8 cellular contexts compared by ENCODE assay signal in genomic region chr16:2560798-2561133, GRCh38. TPM values are rescaled to one million over a fixed set of nuclear protein-coding genes. Genes with fewer than 3 reads are reported as not detected.
DNase-seq lines count a peak whose midpoint lies in the region; ATAC-seq, FAIRE-seq and TF ChIP-seq lines count a peak whose summit lies in the region.
"Not testable (repeated sequence)": the region's sequence is repeated elsewhere in the genome, so short reads cannot be mapped to it uniquely, and the experiment has no call there.

No MANE protein-coding gene starts in this region.

- dilution Hi-C loops in endothelial cell of umbilical vein (cut with MboI; ENCODE audit: extremely low pct_ligation_motif_present, low sequenced_read_pairs), result not testable (repeated sequence)

- H3K27me3 ChIP-seq in endothelial cell of umbilical vein (ENCODE audit: control insufficient read depth in 2 of 2, insufficient read depth in 2 of 2, low read length in 2 of 2), result not testable (repeated sequence)

- peak; percentile 40 for ATAC-seq in GM18867 (IDR thresholded peaks at IDR 0.05; ENCODE audit: unreplicated experiment)
- peak; percentile 61 for ATAC-seq in HG02981 (IDR thresholded peaks at IDR 0.05; ENCODE audit: unreplicated experiment)
- ATAC-seq in activated T-helper 17 cell treated with anti-CD3 and anti-CD28 coated beads, Interleukin-2, amount 50 U/mL, for 72 hours (replicated peaks), result peak; percentile 97
- ATAC-seq in memory B cell (ENCODE audit: low read depth), result peak; percentile 72

- not testable (repeated sequence) for H3K79me2 ChIP-seq in endothelial cell of umbilical vein (ENCODE audit: control insufficient read depth, insufficient read depth, low read length)

- not testable (repeated sequence) for H3K36me3 Mint-ChIP-seq in activated T-helper 17 cell treated with anti-CD3 and anti-CD28 coated beads, Interleukin-2, amount 50 U/mL, for 72 hours (ENCODE audit: low read depth); memory B cell

- intact Hi-C loops in endothelial cell of umbilical vein (cut with micrococcal nuclease), result not testable (repeated sequence)

- FAIRE-seq in A204.1 (lab: Jason Lieb, UNC), result peak; percentile 9
- peak; percentile 99 for FAIRE-seq in endothelial cell of umbilical vein (lab: Jason Lieb, UNC)

- CTCF ChIA-PET in endothelial cell of umbilical vein (lab: Charles Lee), result not testable (repeated sequence)

- not testable (repeated sequence) for H4K20me1 ChIP-seq in endothelial cell of umbilical vein (replicated peaks; ENCODE audit: control insufficient read depth, extremely low read depth, insufficient read depth, low read length)

- TF ChIP-seq CTCF in endothelial cell of umbilical vein (IDR thresholded peaks at IDR 0.05; ENCODE audit: extremely low read depth in 1 of 2, insufficient read depth in 1 of 2, low read depth in 1 of 2, low read length in 2 of 2), result peak in 1 of 2 donors; percentile 14

- peak; percentile 18 for DNase-seq in T-helper 22 cell (ENCODE audit: low read depth)
- not testable (repeated sequence) for DNase-seq in endothelial cell of umbilical vein (ENCODE audit: low read depth, low spot score)
- DNase-seq in memory B cell (ENCODE audit: low spot score in 2 of 2), result peak; percentile 70 to 76
- peak; percentile 74 for DNase-seq in stimulated activated CD4-positive, alpha-beta T cell treated with anti-CD3 and anti-CD28 coated beads, Interleukin-1b, Interleukin-23, amount 100 ng/mL, for 48 hours

- H3K4me3 Mint-ChIP-seq in activated T-helper 17 cell treated with anti-CD3 and anti-CD28 coated beads, Interleukin-2, amount 50 U/mL, for 72 hours; memory B cell: not testable (repeated sequence)

- not testable (repeated sequence) for H3K9me3 Mint-ChIP-seq in activated T-helper 17 cell treated with anti-CD3 and anti-CD28 coated beads, Interleukin-2, amount 50 U/mL, for 72 hours; memory B cell

- H3K9me3 ChIP-seq in endothelial cell of umbilical vein (replicated peaks; ENCODE audit: control insufficient read depth, insufficient read depth, low read length), result not testable (repeated sequence)

- not testable (repeated sequence) for H2AFZ ChIP-seq in endothelial cell of umbilical vein (ENCODE audit: low read depth, low read length)

- not testable (repeated sequence) for TF ChIP-seq POLR2A in endothelial cell of umbilical vein (IDR thresholded peaks at IDR 0.05; ENCODE audit: low read depth, low read length)

- H3K27ac Mint-ChIP-seq in activated T-helper 17 cell treated with anti-CD3 and anti-CD28 coated beads, Interleukin-2, amount 50 U/mL, for 72 hours; memory B cell: not testable (repeated sequence)

- H3K27me3 Mint-ChIP-seq in activated T-helper 17 cell treated with anti-CD3 and anti-CD28 coated beads, Interleukin-2, amount 50 U/mL, for 72 hours; memory B cell: not testable (repeated sequence)

- not testable (repeated sequence) for H3K4me3 ChIP-seq in endothelial cell of umbilical vein (replicated peaks in 1 of 3; ENCODE audit: insufficient read depth in 1 of 3, low read depth in 1 of 3, low read length in 3 of 3)

- H3K9me1 ChIP-seq in endothelial cell of umbilical vein (replicated peaks; ENCODE audit: control insufficient read depth, extremely low read depth, insufficient read depth, low read length), result not testable (repeated sequence)

- BruUV-seq in endothelial cell of umbilical vein (replicated peaks; lab: Mats Ljungman, UMichigan), result not testable (repeated sequence)

- not testable (repeated sequence) for H3K4me2 ChIP-seq in endothelial cell of umbilical vein (ENCODE audit: insufficient read depth, low read length)

- H3K36me3 ChIP-seq in endothelial cell of umbilical vein (ENCODE audit: control insufficient read depth in 2 of 2, extremely low read depth in 1 of 2, insufficient read depth in 2 of 2, low read length in 2 of 2), result not testable (repeated sequence)

- H3K9ac ChIP-seq in endothelial cell of umbilical vein (replicated peaks; ENCODE audit: extremely low read depth, insufficient read depth, low read length), result not testable (repeated sequence)

- not testable (repeated sequence) for H3K4me1 Mint-ChIP-seq in activated T-helper 17 cell treated with anti-CD3 and anti-CD28 coated beads, Interleukin-2, amount 50 U/mL, for 72 hours; memory B cell

- POLR2A ChIA-PET in endothelial cell of umbilical vein (lab: Charles Lee), result not testable (repeated sequence)

- not testable (repeated sequence) for H3K4me1 ChIP-seq in endothelial cell of umbilical vein (ENCODE audit: control insufficient read depth, extremely low read depth, insufficient read depth, low read length)

- H3K27ac ChIP-seq in endothelial cell of umbilical vein (ENCODE audit: insufficient read depth, low read depth, low read length), result not testable (repeated sequence)

RNA-seq across cellular contexts. Expression of gene PDPK1, which starts 22.9 kb away (rescaled TPM):
- total RNA-seq in activated T-helper 17 cell treated with anti-CD3 and anti-CD28 coated beads, Interleukin-2, amount 50 U/mL, for 72 hours, result 10 to 100 TPM; 52.1 to 67.7 TPM
- 37.3 and 40.8 TPM in 2 replicates for total RNA-seq in endothelial cell of umbilical vein
- 19.9 and 22.4 TPM in 2 replicates for polyA plus RNA-seq in endothelial cell of umbilical vein
- 24.6 and 26.6 TPM in 2 replicates for polyA plus RNA-seq in endothelial cell of umbilical vein (2011; cell fraction: cytosol; rRNA removed)
- 43.3 and 47.2 TPM in 2 replicates for polyA plus RNA-seq in endothelial cell of umbilical vein (2011; cell fraction: nucleus; rRNA removed)
- 23.8 and 24.9 TPM in 2 replicates for polyA plus RNA-seq in endothelial cell of umbilical vein (2012)
- polyA minus RNA-seq in endothelial cell of umbilical vein, result 39.4 and 42.7 TPM in 2 replicates
- 17.0 TPM for polyA minus RNA-seq in endothelial cell of umbilical vein (2011; cell fraction: cytosol; rRNA and poly(A)+ RNA removed)
- 26.3 and 30.0 TPM in 2 replicates for polyA minus RNA-seq in endothelial cell of umbilical vein (2011; cell fraction: nucleus; rRNA and poly(A)+ RNA removed)

RNA-seq across cellular contexts. Expression of gene CEMP1, which starts 29.6 kb away (rescaled TPM):
- total RNA-seq in activated T-helper 17 cell treated with anti-CD3 and anti-CD28 coated beads, Interleukin-2, amount 50 U/mL, for 72 hours, result not detected
- total RNA-seq in endothelial cell of umbilical vein, result not detected in 2 replicates
- polyA plus RNA-seq in endothelial cell of umbilical vein, result not detected in 2 replicates
- polyA plus RNA-seq in endothelial cell of umbilical vein (2011; cell fraction: cytosol; rRNA removed), result not detected in 2 replicates
- polyA plus RNA-seq in endothelial cell of umbilical vein (2011; cell fraction: nucleus; rRNA removed), result not detected in 2 replicates
- 1.1 TPM in 1 of 2 replicates, not detected in the other for polyA plus RNA-seq in endothelial cell of umbilical vein (2012)
- polyA minus RNA-seq in endothelial cell of umbilical vein, result not detected in 2 replicates
- polyA minus RNA-seq in endothelial cell of umbilical vein (2011; cell fraction: cytosol; rRNA and poly(A)+ RNA removed), result not detected
- polyA minus RNA-seq in endothelial cell of umbilical vein (2011; cell fraction: nucleus; rRNA and poly(A)+ RNA removed), result not detected in 2 replicates

RNA-seq across cellular contexts. Expression of gene AMDHD2, which starts 40.6 kb away (rescaled TPM):
- 10 to 100 TPM; 39.6 to 54.5 TPM for total RNA-seq in activated T-helper 17 cell treated with anti-CD3 and anti-CD28 coated beads, Interleukin-2, amount 50 U/mL, for 72 hours
- 54.5 and 59.5 TPM in 2 replicates for total RNA-seq in endothelial cell of umbilical vein
- 39.4 and 58.2 TPM in 2 replicates for polyA plus RNA-seq in endothelial cell of umbilical vein
- 13.6 and 21.4 TPM in 2 replicates for polyA plus RNA-seq in endothelial cell of umbilical vein (2011; cell fraction: cytosol; rRNA removed)
- 188 and 225 TPM in 2 replicates for polyA plus RNA-seq in endothelial cell of umbilical vein (2011; cell fraction: nucleus; rRNA removed)
- polyA plus RNA-seq in endothelial cell of umbilical vein (2012), result 24.1 and 27.6 TPM in 2 replicates
- 22.5 and 34.3 TPM in 2 replicates for polyA minus RNA-seq in endothelial cell of umbilical vein
- 14.8 TPM for polyA minus RNA-seq in endothelial cell of umbilical vein (2011; cell fraction: cytosol; rRNA and poly(A)+ RNA removed)
- 46.0 and 79.6 TPM in 2 replicates for polyA minus RNA-seq in endothelial cell of umbilical vein (2011; cell fraction: nucleus; rRNA and poly(A)+ RNA removed)

RNA-seq across cellular contexts. Expression of gene ATP6V0C, which starts 47.0 kb away (rescaled TPM):
- 100 to 1,000 TPM in 1 of 2 donors, 10 to 100 TPM in 1; 98.5 to 128 TPM for total RNA-seq in activated T-helper 17 cell treated with anti-CD3 and anti-CD28 coated beads, Interleukin-2, amount 50 U/mL, for 72 hours
- total RNA-seq in endothelial cell of umbilical vein, result 187 and 194 TPM in 2 replicates
- 122 and 146 TPM in 2 replicates for polyA plus RNA-seq in endothelial cell of umbilical vein
- polyA plus RNA-seq in endothelial cell of umbilical vein (2011; cell fraction: cytosol; rRNA removed), result 82.0 and 82.5 TPM in 2 replicates
- polyA plus RNA-seq in endothelial cell of umbilical vein (2011; cell fraction: nucleus; rRNA removed), result 37.3 and 44.2 TPM in 2 replicates
- polyA plus RNA-seq in endothelial cell of umbilical vein (2012), result 209 and 256 TPM in 2 replicates
- polyA minus RNA-seq in endothelial cell of umbilical vein, result 31.4 and 43.3 TPM in 2 replicates
- polyA minus RNA-seq in endothelial cell of umbilical vein (2011; cell fraction: cytosol; rRNA and poly(A)+ RNA removed), result 112 TPM
- polyA minus RNA-seq in endothelial cell of umbilical vein (2011; cell fraction: nucleus; rRNA and poly(A)+ RNA removed), result 19.4 and 31.2 TPM in 2 replicates

Comparison
In these comparisons a context has a peak if more than half of its experiments do, and no peak if none do; other contexts are left out.
1. ATAC-seq: peak in every context shown above with its lines; median percentile 97 in activated T-helper 17 cell treated with anti-CD3 and anti-CD28 coated beads, Interleukin-2, amount 50 U/mL, for 72 hours; 72 in memory B cell; 61 in HG02981; 40 in GM18867.